In genomic region chr2:227802882-227803281, GRCh38 we compare ENCODE assay signal across 23 cellular contexts. TPM values are rescaled to one million over a fixed set of nuclear protein-coding genes. Genes with fewer than 3 reads are reported as not detected.
"Had no signal": no experiment of that assay in that cellular context is flagged by ENCODE, and none has a peak within 500 bp of the region (broad histone marks: within the 10 kb centered on the region; RNA-seq: fewer than 3 reads in every experiment).

No MANE protein-coding gene starts in this region.

- H3K9me3 ChIP-seq: MG63, SK-N-SH had no signal

- H3K27ac ChIP-seq: RWPE1 had no signal

- H3K36me3 ChIP-seq: MG63 had no signal

- H3K27me3 ChIP-seq: MG63 had no signal

- H3K9ac ChIP-seq: SK-N-SH had no signal

- ATAC-seq: Panc1 had no signal

- DNase-seq: KBM-7, MG63, NCI-H1092, NCI-H1105 treated with DMSO at 0.1 percent for 48 hours, NCI-H1417 treated with DMSO at 0.1 percent for 48 hours, NCI-H146, NCI-H1694 treated with DMSO at 0.1 percent for 48 hours, NCI-H2029, NCI-H2081 treated with DMSO at 0.1 percent for 48 hours, NCI-H2171, NCI-H226, NCI-H446, NCI-H510A, NCI-H524 treated with DMSO at 0.1 percent for 48 hours, NCI-H69, NCI-H774, SHP77, SK-N-SH had no signal

- H3K4me2 ChIP-seq: SK-N-SH had no signal

- H3K4me3 ChIP-seq: MG63 had no signal

RNA-seq across cellular contexts. Expression of gene SCYGR8, which starts 57.2 kb away (rescaled TPM):
- total RNA-seq: HT-29, LHCN-M2, SK-MEL-5 had no signal
- polyA plus RNA-seq: SK-N-SH had no signal
